Comparison of ENCODE assay signal across 8 cellular contexts in genomic region chr17:16286947-16287562, GRCh38.
A peak's percentile ranks its signal among the peaks of the same experiment; 100 is the strongest.
DNase-seq lines count a peak whose midpoint lies in the region; ATAC-seq and TF ChIP-seq lines count a peak whose summit lies in the region.

No MANE protein-coding gene starts in this region.

- H3K4me3 Mint-ChIP-seq in activated CD4-positive, alpha-beta memory T cell treated with anti-CD3 and anti-CD28 coated beads, Interleukin-2, amount 10 ng/mL, durations not matched to agents 7 days and 5 days = peak overlapping the region; percentile 55
- H3K4me3 Mint-ChIP-seq in stimulated activated naive CD8-positive, alpha-beta T cell treated with anti-CD3 and anti-CD28 coated beads, Interleukin-15, Interleukin-2, amounts not matched to agents 100 ng/mL and 50 ng/mL, for 24 hours = peak overlapping the region; percentile 78

- H3K27ac ChIP-seq in right cardiac atrium (ENCODE audit: low read length) = peak overlapping the region; percentile 91

- no peaks in the 10 kb centered on the region for H3K9me3 ChIP-seq in right cardiac atrium (ENCODE audit: control insufficient read depth, low read length)

- no peak overlapping the region for H3K4me3 ChIP-seq in right cardiac atrium (ENCODE audit: low read length)

- 63% methylated on average over 10 of the region's 10 CpGs for WGBS in right cardiac atrium

- peaks cover 12% of the 10 kb centered on the region for H3K4me1 ChIP-seq in right cardiac atrium (ENCODE audit: control insufficient read depth, insufficient read depth, low read length)

- no peak for DNase-seq in activated CD4-positive, alpha-beta memory T cell treated with anti-CD3 and anti-CD28 coated beads, Interleukin-2, amount 10 ng/mL, durations not matched to agents 7 days and 5 days
- DNase-seq in right cardiac atrium = peak; percentile 57 to 74 (median 67)
- DNase-seq in activated effector memory CD4-positive, alpha-beta T cell treated with Interleukin-2 at 50 U/mL for 16 hours = no peak

- CTCF ChIA-PET in activated CD4-positive, alpha-beta memory T cell treated with anti-CD3 and anti-CD28 coated beads, Interleukin-2, amount 10 ng/mL, durations not matched to agents 7 days and 5 days (lab: Charles Lee) = interaction anchor here (1.0 to 1.2 kb wide), 2 partner anchors 18 to 71 kb away, joined by 3 to 4 read pairs; partner anchors contain the start of gene NCOR1

- peaks cover 49% of the 10 kb centered on the region for H3K4me1 Mint-ChIP-seq in activated CD4-positive, alpha-beta memory T cell treated with anti-CD3 and anti-CD28 coated beads, Interleukin-2, amount 10 ng/mL, durations not matched to agents 7 days and 5 days
- peaks cover 67% of the 10 kb centered on the region for H3K4me1 Mint-ChIP-seq in stimulated activated naive CD8-positive, alpha-beta T cell treated with anti-CD3 and anti-CD28 coated beads, Interleukin-15, Interleukin-2, amounts not matched to agents 100 ng/mL and 50 ng/mL, for 24 hours (ENCODE audit: low read depth)

- H3K27ac Mint-ChIP-seq in activated CD4-positive, alpha-beta memory T cell treated with anti-CD3 and anti-CD28 coated beads, Interleukin-2, amount 10 ng/mL, durations not matched to agents 7 days and 5 days = peak overlapping the region; percentile 94
- H3K27ac Mint-ChIP-seq in stimulated activated naive CD8-positive, alpha-beta T cell treated with anti-CD3 and anti-CD28 coated beads, Interleukin-15, Interleukin-2, amounts not matched to agents 100 ng/mL and 50 ng/mL, for 24 hours = peak overlapping the region; percentile 99

- ATAC-seq in HG02885 (IDR thresholded peaks at IDR 0.05; ENCODE audit: poor library complexity, unreplicated experiment) = peak; percentile 38
- ATAC-seq in right cardiac atrium = peak; percentile 20 to 37
- ATAC-seq in HG02870 (IDR thresholded peaks at IDR 0.05; ENCODE audit: unreplicated experiment) = no peak
- no peak for ATAC-seq in HG03025 (IDR thresholded peaks at IDR 0.05; ENCODE audit: low FRiP score, unreplicated experiment)

- H3K27me3 ChIP-seq in right cardiac atrium (ENCODE audit: control insufficient read depth, insufficient read depth) = no peaks in the 10 kb centered on the region

- POLR2A ChIA-PET in activated CD4-positive, alpha-beta memory T cell treated with anti-CD3 and anti-CD28 coated beads, Interleukin-2, amount 10 ng/mL, durations not matched to agents 7 days and 5 days (lab: Charles Lee) = interaction anchor here (1.0 to 2.1 kb wide), 7 partner anchors 9 to 152 kb away, joined by 3 to 14 read pairs (median 5); partner anchors contain the start of genes NCOR1, PIGL, TRPV2 and UBB

- intact Hi-C loops in right cardiac atrium (cut with DNase I) = no loop called here

- peak; percentile 29 for TF ChIP-seq POLR2A in GM18526 (IDR thresholded peaks at IDR 0.05; ENCODE audit: extremely low read depth, insufficient read length)

- H3K36me3 Mint-ChIP-seq in activated CD4-positive, alpha-beta memory T cell treated with anti-CD3 and anti-CD28 coated beads, Interleukin-2, amount 10 ng/mL, durations not matched to agents 7 days and 5 days (ENCODE audit: low read depth) = peaks cover 12% of the 10 kb centered on the region
- H3K36me3 Mint-ChIP-seq in stimulated activated naive CD8-positive, alpha-beta T cell treated with anti-CD3 and anti-CD28 coated beads, Interleukin-15, Interleukin-2, amounts not matched to agents 100 ng/mL and 50 ng/mL, for 24 hours (ENCODE audit: low read depth) = peaks cover 22% of the 10 kb centered on the region

- no peaks in the 10 kb centered on the region for H3K9me3 Mint-ChIP-seq in activated CD4-positive, alpha-beta memory T cell treated with anti-CD3 and anti-CD28 coated beads, Interleukin-2, amount 10 ng/mL, durations not matched to agents 7 days and 5 days
- H3K9me3 Mint-ChIP-seq in stimulated activated naive CD8-positive, alpha-beta T cell treated with anti-CD3 and anti-CD28 coated beads, Interleukin-15, Interleukin-2, amounts not matched to agents 100 ng/mL and 50 ng/mL, for 24 hours = no peaks in the 10 kb centered on the region

- H3K27me3 Mint-ChIP-seq in activated CD4-positive, alpha-beta memory T cell treated with anti-CD3 and anti-CD28 coated beads, Interleukin-2, amount 10 ng/mL, durations not matched to agents 7 days and 5 days = no peaks in the 10 kb centered on the region
- H3K27me3 Mint-ChIP-seq in stimulated activated naive CD8-positive, alpha-beta T cell treated with anti-CD3 and anti-CD28 coated beads, Interleukin-15, Interleukin-2, amounts not matched to agents 100 ng/mL and 50 ng/mL, for 24 hours = no peaks in the 10 kb centered on the region

Comparison
In these comparisons a context has a peak if more than half of its experiments do, and no peak if none do; other contexts are left out.
1. ATAC-seq: peak in HG02885 (single experiment) and right cardiac atrium (2 of 2); none in HG02870 (single experiment) and HG03025 (single experiment).
2. DNase-seq: peak in right cardiac atrium (3 of 3); none in activated CD4-positive, alpha-beta memory T cell treated with anti-CD3 and anti-CD28 coated beads, Interleukin-2, amount 10 ng/mL, durations not matched to agents 7 days and 5 days (single experiment) and activated effector memory CD4-positive, alpha-beta T cell treated with Interleukin-2 at 50 U/mL for 16 hours (single experiment).